Comparison of ENCODE assay signal across 8 cellular contexts in genomic region chr2:28390241-28390856, GRCh38. TPM values are rescaled to one million over a fixed set of nuclear protein-coding genes. Genes with fewer than 3 reads are reported as not detected.
A peak's percentile ranks its signal among the peaks of the same experiment; 100 is the strongest.
DNase-seq lines count a peak whose midpoint lies in the region; ATAC-seq and TF ChIP-seq lines count a peak whose summit lies in the region.

No MANE protein-coding gene starts in this region.

- TF ChIP-seq CTCF in Calu3 (IDR thresholded peaks at IDR 0.05; ENCODE audit: unreplicated experiment): no peak

- no peak for ATAC-seq in HG02870 (IDR thresholded peaks at IDR 0.05; ENCODE audit: unreplicated experiment)

- CTCF ChIA-PET in Calu3 (lab: Charles Lee): interaction anchor here (0.9 to 1.8 kb wide), 3 partner anchors 12 to 34 kb away, joined by 3 to 8 read pairs (median 3); no protein-coding TSS in a partner anchor
- CTCF ChIA-PET in HEK293T (lab: Yijun Ruan, JAX): interaction anchor here (0.6 to 1.1 kb wide), 2 partner anchors 11 to 227 kb away, joined by 3 to 4 read pairs; no protein-coding TSS in a partner anchor

- POLR2A ChIA-PET in HEK293T (lab: Yijun Ruan, JAX): interaction anchor here (1.0 to 1.9 kb wide), 4 partner anchors 9 to 633 kb away, joined by 3 to 8 read pairs (median 3); no protein-coding TSS in a partner anchor

- no peaks in the 10 kb centered on the region for H3K9me3 Mint-ChIP-seq in Calu3 (ENCODE audit: low read depth, unreplicated experiment)

- H3K27me3 Mint-ChIP-seq in Calu3 (ENCODE audit: unreplicated experiment): no peaks in the 10 kb centered on the region

- peak overlapping the region; percentile 65 for H3K27ac Mint-ChIP-seq in Calu3 (ENCODE audit: unreplicated experiment)

- H3K4me3 Mint-ChIP-seq in Calu3 (ENCODE audit: low read depth, unreplicated experiment): no peak overlapping the region

- peaks cover 35% of the 10 kb centered on the region for H3K4me1 Mint-ChIP-seq in Calu3 (ENCODE audit: low read depth, unreplicated experiment)

- no TSS peak for BruUV-seq in Calu3 (replicated peaks; lab: Mats Ljungman, UMichigan)

- peak; percentile 79 for DNase-seq in Calu3
- DNase-seq in HEK293T (ENCODE audit: extremely low spot score): peak; percentile 36
- peak; percentile 83 to 85 for DNase-seq in NOMO-1 (lab: John Stamatoyannopoulos, UW; ENCODE audit: unreplicated experiment in 2 of 2)
- peak; percentile 64 for DNase-seq in activated T-cell treated with anti-CD3 and anti-CD28 coated beads for 1 hour (ENCODE audit: low read depth)
- DNase-seq in epidermal melanocyte (ENCODE audit: insufficient read length, low spot score): peak; percentile 75
- peak; percentile 19 for DNase-seq in middle frontal gyrus (ENCODE audit: extremely low spot score, low spot score)
- DNase-seq in stimulated activated CD8-positive, alpha-beta memory T cell treated with anti-CD3 and anti-CD28 coated beads, Interleukin-15, amount 100 ng/mL, for 48 hours (ENCODE audit: low read depth in 2 of 2): peak; percentile 92 to 95

- peaks cover 30% of the 10 kb centered on the region for H3K36me3 Mint-ChIP-seq in Calu3 (ENCODE audit: insufficient read depth, unreplicated experiment)

- intact Hi-C loops in Calu3 (cut with micrococcal nuclease; ENCODE audit: unreplicated experiment): loop anchor here (5.0 to 10.0 kb wide), 4 partner anchors 158 to 586 kb away; no protein-coding TSS in a partner anchor

TF ChIP-seq in HEK293T, 16 proteins besides CTCF, POLR2A, EP300 and RAD21:
- no peak for TF ChIP-seq ARNT (IDR thresholded peaks at IDR 0.05)
- no peak for TF ChIP-seq SUZ12 (IDR thresholded peaks at IDR 0.05)
- peak; percentile 89; the same call in 1 of the 2 replicates for TF ChIP-seq L3MBTL2 (conservative IDR thresholded peaks at IDR 0.05)

RNA-seq across cellular contexts. Expression of gene FOSL2, which starts 2.3 kb away (rescaled TPM):
- total RNA-seq in Calu3 (2022): 53.7 and 57.3 TPM in 2 replicates

Comparison
In these comparisons a context has a peak if more than half of its experiments do, and no peak if none do; other contexts are left out.
1. DNase-seq: peak in every context shown above with its lines; median percentile 94 in stimulated activated CD8-positive, alpha-beta memory T cell treated with anti-CD3 and anti-CD28 coated beads, Interleukin-15, amount 100 ng/mL, for 48 hours; 84 in NOMO-1; 79 in Calu3; 75 in epidermal melanocyte; 64 in activated T-cell treated with anti-CD3 and anti-CD28 coated beads for 1 hour; 36 in HEK293T; 19 in middle frontal gyrus.